ENCODE assay signal across 16 cellular contexts in the genomic region with DNA sequence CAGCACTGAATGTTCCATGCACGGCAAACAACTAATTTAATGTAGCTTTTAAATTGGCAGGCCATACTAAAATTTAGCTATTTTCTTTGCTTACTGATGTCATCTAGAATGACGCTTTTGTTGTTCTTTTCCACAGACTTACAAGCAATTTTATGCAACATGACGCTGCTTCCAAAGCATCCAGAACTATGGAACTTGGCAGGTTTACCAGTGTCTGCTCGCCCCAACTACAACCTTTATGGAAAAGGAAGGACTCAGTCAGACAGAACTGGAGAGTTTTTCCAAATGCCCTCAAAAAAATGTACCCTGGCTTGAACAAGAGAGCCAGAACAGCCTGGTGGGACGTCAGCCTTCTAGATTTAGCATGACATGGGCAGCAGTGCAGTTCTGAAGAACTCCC. TPM values are rescaled to one million over a fixed set of nuclear protein-coding genes. Genes with fewer than 3 reads are reported as not detected.
"Had no signal": no experiment of that assay in that cellular context is flagged by ENCODE, and none has a peak within 500 bp of the region (broad histone marks: within the 10 kb centered on the region; RNA-seq: fewer than 3 reads in every experiment).

No MANE protein-coding gene starts in this region.

- DNase-seq: activated CD4-positive, alpha-beta T cell treated with anti-CD3 and anti-CD28 coated beads, Interleukin-2, amount 50 U/mL, for 4 hours; activated gamma-delta T cell treated with Interleukin-2 at 50 U/mL for 16 hours; adrenal gland; brain microvascular endothelial cell; colonic mucosa; erythroblast; kidney; left lung; mucosa of descending colon; naive B cell; transverse colon; uterus had no signal

- ATAC-seq: activated naive CD4-positive, alpha-beta T cell treated with anti-CD3 and anti-CD28 coated beads, Interleukin-2, amount 50 U/mL, for 72 hours; left lung; mucosa of descending colon had no signal

- H3K4me3 ChIP-seq: adrenal gland, colonic mucosa, left lung, mucosa of descending colon, prostate gland, skin epidermis, suprapubic skin, transverse colon, uterus had no signal

RNA-seq across cellular contexts. Expression of gene ANOS1, which starts 58.7 kb away (rescaled TPM):
- total RNA-seq: activated naive CD4-positive, alpha-beta T cell treated with anti-CD3 and anti-CD28 coated beads, Interleukin-2, amount 50 U/mL, for 72 hours had no signal
